ENCODE assay signal across 8 cellular contexts in the genomic region with DNA sequence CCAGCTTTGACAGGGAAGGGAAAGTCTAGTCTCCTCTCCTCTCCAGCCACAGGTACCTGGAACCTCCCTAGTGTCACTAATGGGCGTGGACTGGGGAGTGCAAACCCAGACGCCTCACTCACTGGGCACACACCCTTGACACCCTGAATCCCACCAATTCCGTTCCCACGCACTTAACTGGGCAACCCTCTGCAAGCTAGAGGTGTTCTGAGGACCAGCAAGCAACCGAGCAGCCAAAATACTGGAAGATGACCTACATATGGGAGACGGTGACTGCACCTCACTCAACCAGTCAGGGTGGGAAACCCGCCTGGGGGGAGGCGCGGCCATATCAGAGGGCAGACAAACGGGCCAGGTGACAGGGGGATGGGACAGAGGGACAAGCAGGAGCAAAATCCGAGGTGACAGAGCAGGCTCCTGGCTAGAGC. TPM values are rescaled to one million over a fixed set of nuclear protein-coding genes. Genes with fewer than 3 reads are reported as not detected.
DNase-seq lines count a peak whose midpoint lies in the region; ATAC-seq and TF ChIP-seq lines count a peak whose summit lies in the region.

No MANE protein-coding gene starts in this region.

- H3K36me3 ChIP-seq in HAP-1 (replicated peaks) (no peaks in the 10 kb centered on the region), gastroesophageal sphincter (peaks cover 0 to 14% of the 10 kb centered on the region in 2 donors), spleen (peaks cover 0 to 20% (median 10%) of the 10 kb centered on the region in 6 donors)

- no peak for TF ChIP-seq CTCF in gastroesophageal sphincter (IDR thresholded peaks at IDR 0.05)
- no peak for TF ChIP-seq CTCF in spleen (IDR thresholded peaks at IDR 0.05 in 8 of 11, conservative IDR thresholded peaks at IDR 0.05 in 3 of 11)

- ATAC-seq in gastroesophageal sphincter (no peak), GM18868 (IDR thresholded peaks at IDR 0.05; ENCODE audit: unreplicated experiment) (no peak)

- DNase-seq in HAP-1 (ENCODE audit: low spot score in 2 of 2) (no peak), spleen (no peak), NK-92 (lab: John Stamatoyannopoulos, UW; ENCODE audit: unreplicated experiment) (no peak), NCI-H82 treated with DMSO at 0.1 percent for 48 hours (lab: John Stamatoyannopoulos, UW; ENCODE audit: unreplicated experiment) (no peak), posterior vena cava (ENCODE audit: low spot score) (no peak)
- peak; percentile 72 for DNase-seq in activated CD8-positive, alpha-beta memory T cell treated with anti-CD3 and anti-CD28 coated beads, Interleukin-2, amount 50 U/mL, for 48 hours

- H3K4me1 ChIP-seq in HAP-1: peaks cover 12% of the 10 kb centered on the region
- H3K4me1 ChIP-seq in gastroesophageal sphincter: peaks cover 4 to 56% (median 29%) of the 10 kb centered on the region in 3 donors
- peaks cover 33 to 72% (median 58%) of the 10 kb centered on the region in 6 donors for H3K4me1 ChIP-seq in spleen

- intact Hi-C loops in spleen (cut with DNase I; ENCODE audit: low total_unique reads) (no loop called here), posterior vena cava (cut with DNase I) (no loop called here)

- H3K27ac ChIP-seq in gastroesophageal sphincter: peak overlapping the region in 3 of 4 donors; percentile 87 to 92 (median 89)
- peak overlapping the region; percentile 79 to 95 (median 93) for H3K27ac ChIP-seq in spleen

- TF ChIP-seq EP300 in gastroesophageal sphincter (IDR thresholded peaks at IDR 0.05): no peak

- no peak for TF ChIP-seq POLR2A in gastroesophageal sphincter (IDR thresholded peaks at IDR 0.05)
- TF ChIP-seq POLR2A in spleen (IDR thresholded peaks at IDR 0.05): no peak

- H3K27me3 ChIP-seq in HAP-1 (ENCODE audit: low read depth): no peaks in the 10 kb centered on the region
- no peaks in the 10 kb centered on the region for H3K27me3 ChIP-seq in gastroesophageal sphincter
- no peaks in the 10 kb centered on the region for H3K27me3 ChIP-seq in spleen (replicated peaks in 1 of 7)

- peak overlapping the region; percentile 91 for H3K4me3 ChIP-seq in HAP-1
- H3K4me3 ChIP-seq in gastroesophageal sphincter: peak overlapping the region; percentile 57 to 73
- peak overlapping the region; percentile 68 to 96 (median 88) for H3K4me3 ChIP-seq in spleen

- in situ Hi-C loops in HAP-1 (cut with MboI; ENCODE audit: low sequenced_read_pairs): no loop called here

- 0% methylated on average over 1 to 2 of the region's 11 CpGs for WGBS in gastroesophageal sphincter (ENCODE audit: low coverage in 1 of 2), 2 donors
- 2 to 6% (median 3%) methylated on average over 9 to 11 of the region's 11 CpGs for WGBS in spleen, 5 donors

- no peaks in the 10 kb centered on the region for H3K9me3 ChIP-seq in HAP-1
- H3K9me3 ChIP-seq in gastroesophageal sphincter: no peaks in the 10 kb centered on the region
- H3K9me3 ChIP-seq in spleen: no peaks in the 10 kb centered on the region

RNA-seq across cellular contexts. Expression of gene ABHD17A, which starts 1.0 kb away (rescaled TPM):
- total RNA-seq in gastroesophageal sphincter (100 to 1,000 TPM in 1 of 4 donors, 10 to 100 TPM in 3; 80.0 to 117 (median 91.0) TPM), spleen (100 to 1,000 TPM in 2 of 7 donors, 10 to 100 TPM in 5; 73.4 to 104 (median 83.0) TPM), posterior vena cava (10 to 100 TPM; 49.9 to 51.4 TPM)
- polyA plus RNA-seq in spleen: 100 to 1,000 TPM in 1 of 3 donors, 10 to 100 TPM in 2; 80.4 to 107 (median 88.1) TPM

RNA-seq across cellular contexts. Expression of gene ADAT3, which starts 20.9 kb away (rescaled TPM):
- 1 to 10 TPM in 3 of 4 donors, under 1 TPM in 1; 0.47 to 4.2 (median 2.3) TPM for total RNA-seq in gastroesophageal sphincter
- 10 to 100 TPM in 2 of 7 donors, 1 to 10 TPM in 5; 6.4 to 11.0 (median 8.3) TPM for total RNA-seq in spleen
- polyA plus RNA-seq in spleen: 1 to 10 TPM; 3.2 to 9.4 (median 4.0) TPM
- total RNA-seq in posterior vena cava: 1 to 10 TPM; 3.0 to 3.6 TPM

RNA-seq across cellular contexts. Expression of gene SCAMP4, which starts 20.9 kb away (rescaled TPM):
- total RNA-seq in gastroesophageal sphincter: 10 to 100 TPM; 48.6 to 73.4 (median 58.1) TPM
- 10 to 100 TPM; 45.4 to 92.2 (median 53.6) TPM for total RNA-seq in spleen
- polyA plus RNA-seq in spleen: 10 to 100 TPM; 13.0 to 29.9 (median 17.9) TPM
- 10 to 100 TPM; 35.6 to 36.6 TPM for total RNA-seq in posterior vena cava

RNA-seq across cellular contexts. Expression of gene KLF16, which starts 20.9 kb away (rescaled TPM):
- total RNA-seq in gastroesophageal sphincter (1 to 10 TPM; 1.4 to 7.1 (median 5.5) TPM), spleen (10 to 100 TPM; 12.9 to 39.0 (median 29.5) TPM), posterior vena cava (10 to 100 TPM in 1 of 2 donors, 1 to 10 TPM in 1; 9.4 to 16.2 TPM)
- polyA plus RNA-seq in spleen: 10 to 100 TPM in 1 of 3 donors, 1 to 10 TPM in 2; 7.1 to 19.5 (median 8.1) TPM

RNA-seq across cellular contexts. Expression of gene REXO1, which starts 36.0 kb away (rescaled TPM):
- total RNA-seq in gastroesophageal sphincter (10 to 100 TPM; 11.4 to 29.9 (median 16.1) TPM), spleen (10 to 100 TPM; 35.7 to 88.1 (median 59.2) TPM), posterior vena cava (10 to 100 TPM; 22.8 to 27.4 TPM)
- 10 to 100 TPM; 13.4 to 52.3 (median 27.4) TPM for polyA plus RNA-seq in spleen
